Comparison of ENCODE assay signal across 12 cellular contexts in genomic region chr7:37446371-37446770, GRCh38. TPM values are rescaled to one million over a fixed set of nuclear protein-coding genes. Genes with fewer than 3 reads are reported as not detected.
DNase-seq lines count a peak whose midpoint lies in the region; ATAC-seq and TF ChIP-seq lines count a peak whose summit lies in the region.
"Had no signal": no experiment of that assay in that cellular context is flagged by ENCODE, and none has a peak within 500 bp of the region (broad histone marks: within the 10 kb centered on the region; RNA-seq: fewer than 3 reads in every experiment).

No MANE protein-coding gene starts in this region.

- H2AFZ ChIP-seq in Loucy (ENCODE audit: low read length), result no peak overlapping the region

- H3K4me1 Mint-ChIP-seq in CD4-positive, alpha-beta T cell (ENCODE audit: low read depth), result peaks cover 84% of the 10 kb centered on the region
- peaks cover 61% of the 10 kb centered on the region for H3K4me1 Mint-ChIP-seq in dendritic cell treated with granulocyte-macrophage colony-stimulating factor and Interleukin-4, amounts not matched to agents 40 ng/mL and 50 ng/mL, for 4 days (ENCODE audit: low read depth)
- peaks cover 29% of the 10 kb centered on the region for H3K4me1 Mint-ChIP-seq in neural crest cell

- peak overlapping the region; percentile 83 for H3K9ac ChIP-seq in Loucy (ENCODE audit: low read depth, low read length, poor library complexity, severe bottlenecking)

- no peaks in the 10 kb centered on the region for H4K20me1 ChIP-seq in Loucy (ENCODE audit: insufficient read depth, low read length, poor library complexity, severe bottlenecking)

- no peaks in the 10 kb centered on the region; the same call in 1 of the 2 replicates for H3F3A ChIP-seq in Loucy (ENCODE audit: low read depth)

- no peaks in the 10 kb centered on the region for H3K36me3 ChIP-seq in Loucy (ENCODE audit: insufficient read depth, low read length)

- H3K4me1 ChIP-seq in Loucy (ENCODE audit: insufficient read depth, low read length, poor library complexity, severe bottlenecking), result peaks cover 41% of the 10 kb centered on the region

- H3K4me3 Mint-ChIP-seq in CD4-positive, alpha-beta T cell, result peak overlapping the region; percentile 96
- peak overlapping the region; percentile 45 for H3K4me3 Mint-ChIP-seq in dendritic cell treated with granulocyte-macrophage colony-stimulating factor and Interleukin-4, amounts not matched to agents 40 ng/mL and 50 ng/mL, for 4 days
- H3K4me3 Mint-ChIP-seq in neural crest cell, result peak overlapping the region; percentile 90

- peak overlapping the region; percentile 90 for H3K4me2 ChIP-seq in Loucy (ENCODE audit: low read depth, low read length, poor library complexity, severe bottlenecking)

- POLR2A ChIA-PET in CD4-positive, alpha-beta T cell (lab: Charles Lee), result interaction anchor here (1.4 to 6.6 kb wide), 9 partner anchors 14 to 1646 kb away, joined by 3 to 134 read pairs (median 10); partner anchors contain the start of gene SEPTIN7

- DNase-seq in CD4-positive, alpha-beta T cell, result no peak
- DNase-seq in neural crest cell (ENCODE audit: low read depth, low spot score) (no peak), cerebellum (ENCODE audit: low spot score) (no peak), NCI-H187 (lab: John Stamatoyannopoulos, UW) (no peak), C1 segment of cervical spinal cord (lab: John Stamatoyannopoulos, UW) (no peak)
- no peak for DNase-seq in stimulated activated CD4-positive, alpha-beta T cell treated with anti-CD3 and anti-CD28 coated beads, Interleukin-4, amount 100 ng/mL, for 1 hour
- DNase-seq: activated CD8-positive, alpha-beta memory T cell treated with anti-CD3 and anti-CD28 coated beads, Interleukin-2, amount 50 U/mL, for 48 hours; cerebellar nuclear complex; foreskin fibroblast had no signal

- CTCF ChIA-PET in CD4-positive, alpha-beta T cell (lab: Charles Lee), result no interaction called here

- peaks cover 25% of the 10 kb centered on the region for H3K79me2 ChIP-seq in Loucy (ENCODE audit: insufficient read depth, low read length)

- ATAC-seq in CD4-positive, alpha-beta T cell (ENCODE audit: poor library complexity), result no peak

- H3K9me2 ChIP-seq in Loucy (replicated peaks; ENCODE audit: low read depth, low read length), result no peaks in the 10 kb centered on the region

- H3K36me3 Mint-ChIP-seq in CD4-positive, alpha-beta T cell (ENCODE audit: low read depth), result peaks cover 53% of the 10 kb centered on the region
- peaks cover 66% of the 10 kb centered on the region for H3K36me3 Mint-ChIP-seq in dendritic cell treated with granulocyte-macrophage colony-stimulating factor and Interleukin-4, amounts not matched to agents 40 ng/mL and 50 ng/mL, for 4 days (ENCODE audit: low read depth)
- H3K36me3 Mint-ChIP-seq in neural crest cell (ENCODE audit: low read depth), result no peaks in the 10 kb centered on the region

- peak overlapping the region; percentile 15 for H3K27ac ChIP-seq in CD4-positive, alpha-beta T cell (ENCODE audit: low read depth, low read length)

- H3K27ac Mint-ChIP-seq in CD4-positive, alpha-beta T cell, result peak overlapping the region; percentile 97
- H3K27ac Mint-ChIP-seq in dendritic cell treated with granulocyte-macrophage colony-stimulating factor and Interleukin-4, amounts not matched to agents 40 ng/mL and 50 ng/mL, for 4 days, result peak overlapping the region; percentile 96
- H3K27ac Mint-ChIP-seq in neural crest cell (ENCODE audit: unreplicated experiment), result no peak overlapping the region

- no peaks in the 10 kb centered on the region for H3K9me3 Mint-ChIP-seq in CD4-positive, alpha-beta T cell
- H3K9me3 Mint-ChIP-seq in dendritic cell treated with granulocyte-macrophage colony-stimulating factor and Interleukin-4, amounts not matched to agents 40 ng/mL and 50 ng/mL, for 4 days, result no peaks in the 10 kb centered on the region
- H3K9me3 Mint-ChIP-seq in neural crest cell, result no peaks in the 10 kb centered on the region

- H3K27me3 ChIP-seq in CD4-positive, alpha-beta T cell (ENCODE audit: control insufficient read depth, insufficient read depth, low read length), result no peaks in the 10 kb centered on the region
- H3K27me3 ChIP-seq in Loucy (ENCODE audit: insufficient read depth, low read length, poor library complexity, severe bottlenecking), result no peaks in the 10 kb centered on the region

- intact Hi-C loops in CD4-positive, alpha-beta T cell (cut with DNase I, micrococcal nuclease), result loop anchor here (2.0 to 10.0 kb wide), 5 partner anchors 14 to 212 kb away; no protein-coding TSS in a partner anchor
- intact Hi-C loops in dendritic cell treated with granulocyte-macrophage colony-stimulating factor and Interleukin-4, amounts not matched to agents 40 ng/mL and 50 ng/mL, for 4 days (cut with micrococcal nuclease), result loop anchor here (5.0 kb wide), 3 partner anchors 34 to 109 kb away; no protein-coding TSS in a partner anchor

- peaks cover 11% of the 10 kb centered on the region for H3K27me3 Mint-ChIP-seq in CD4-positive, alpha-beta T cell
- no peaks in the 10 kb centered on the region for H3K27me3 Mint-ChIP-seq in dendritic cell treated with granulocyte-macrophage colony-stimulating factor and Interleukin-4, amounts not matched to agents 40 ng/mL and 50 ng/mL, for 4 days
- peaks cover 31% of the 10 kb centered on the region for H3K27me3 Mint-ChIP-seq in neural crest cell (ENCODE audit: low read depth)

- H3K9me3 ChIP-seq in CD4-positive, alpha-beta T cell (ENCODE audit: control insufficient read depth, low read length), result no peaks in the 10 kb centered on the region
- no peaks in the 10 kb centered on the region for H3K9me3 ChIP-seq in Loucy (ENCODE audit: insufficient read depth, low read depth, low read length)

- peak overlapping the region; percentile 93 for H3K4me3 ChIP-seq in Loucy (ENCODE audit: low read length, poor library complexity, severe bottlenecking)
- H3K4me3 ChIP-seq: lung had no signal

- TF ChIP-seq CTCF in CD4-positive, alpha-beta T cell (IDR thresholded peaks at IDR 0.05), result no peak
- no peak for TF ChIP-seq CTCF in Loucy (conservative IDR thresholded peaks at IDR 0.05; ENCODE audit: low read length)
- TF ChIP-seq CTCF in neural crest cell (conservative IDR thresholded peaks at IDR 0.05), result no peak

RNA-seq across cellular contexts. Expression of gene ELMO1, which starts 2.3 kb away (rescaled TPM):
- total RNA-seq in CD4-positive, alpha-beta T cell, result 100 to 1,000 TPM; 117 to 120 TPM
- total RNA-seq in neural crest cell (6.8 and 7.4 TPM in 2 replicates), cerebellum (96.8 TPM)

Comparison
In these comparisons a context has a peak if more than half of its experiments do, and no peak if none do; other contexts are left out.
1. H3K4me3 Mint-ChIP-seq: peak in every context shown above with its lines; median percentile 96 in CD4-positive, alpha-beta T cell; 90 in neural crest cell; 45 in dendritic cell treated with granulocyte-macrophage colony-stimulating factor and Interleukin-4, amounts not matched to agents 40 ng/mL and 50 ng/mL, for 4 days.
2. RNA of gene ELMO1, which starts 2.3 kb away (total RNA-seq): 117 to 120 TPM in CD4-positive, alpha-beta T cell and 96.8 TPM in cerebellum (single experiment); 6.8 to 7.4 TPM in neural crest cell; every median in the first group is over 10 times any median in the second.